1 cellular context compared by ENCODE assay signal in the genomic region with DNA sequence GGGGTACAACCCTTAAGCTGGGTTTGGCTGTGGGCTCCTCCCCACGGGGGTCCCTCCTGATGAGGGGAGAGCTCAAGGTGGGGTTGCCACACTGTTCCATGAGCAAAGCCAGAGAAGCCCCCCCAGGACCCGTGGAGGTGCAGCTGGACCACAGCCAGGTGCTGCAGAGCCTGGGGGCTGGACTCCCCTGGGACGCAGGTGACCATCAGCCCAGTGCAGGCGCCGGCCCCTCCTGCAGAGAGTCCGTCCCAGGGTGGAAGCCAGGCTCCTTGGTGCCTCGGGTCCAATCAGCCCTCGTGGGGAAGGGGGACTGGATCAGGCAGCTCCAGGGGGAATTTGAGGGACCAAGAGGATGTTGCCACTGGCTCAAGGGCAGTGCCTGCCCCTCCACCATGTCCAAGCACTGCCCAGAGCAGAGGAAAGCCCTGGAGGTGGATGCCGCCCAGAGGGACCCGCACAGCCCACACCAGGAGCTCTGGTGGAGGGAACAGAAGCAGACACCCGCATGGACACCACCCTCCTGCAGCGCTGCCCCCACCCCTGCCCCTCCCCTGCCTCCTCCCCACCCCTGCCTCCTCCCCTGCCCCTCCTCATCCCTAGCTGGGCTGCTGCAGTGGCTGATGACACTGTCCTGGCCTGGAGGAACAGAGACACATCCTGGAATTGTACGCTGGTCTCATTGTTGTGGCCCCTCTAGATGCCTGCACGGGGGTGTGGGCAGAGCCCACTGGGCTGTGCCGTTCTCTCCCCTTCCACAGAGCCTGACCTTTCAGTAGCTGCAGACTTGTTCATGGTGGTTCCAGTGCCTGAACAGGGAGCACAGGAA.
TF ChIP-seq lines count a peak whose summit lies in the region.

No MANE protein-coding gene starts in this region.

TF ChIP-seq in SK-N-SH, 30 proteins besides CTCF, POLR2A, EP300 and RAD21 (continued from another document):
- TF ChIP-seq, protein P1, sequence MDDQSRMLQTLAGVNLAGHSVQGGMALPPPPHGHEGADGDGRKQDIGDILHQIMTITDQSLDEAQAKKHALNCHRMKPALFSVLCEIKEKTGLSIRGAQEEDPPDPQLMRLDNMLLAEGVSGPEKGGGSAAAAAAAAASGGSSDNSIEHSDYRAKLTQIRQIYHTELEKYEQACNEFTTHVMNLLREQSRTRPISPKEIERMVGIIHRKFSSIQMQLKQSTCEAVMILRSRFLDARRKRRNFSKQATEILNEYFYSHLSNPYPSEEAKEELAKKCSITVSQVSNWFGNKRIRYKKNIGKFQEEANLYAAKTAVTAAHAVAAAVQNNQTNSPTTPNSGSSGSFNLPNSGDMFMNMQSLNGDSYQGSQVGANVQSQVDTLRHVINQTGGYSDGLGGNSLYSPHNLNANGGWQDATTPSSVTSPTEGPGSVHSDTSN (IDR thresholded peaks at IDR 0.05) = no peak
- TF ChIP-seq RXRA (IDR thresholded peaks at IDR 0.05; ENCODE audit: borderline replicate concordance, low read depth) (no peak), GABPA (IDR thresholded peaks at IDR 0.05; ENCODE audit: low read depth) (no peak), EZH2phosphoT487 (IDR thresholded peaks at IDR 0.05; ENCODE audit: borderline replicate concordance, low read depth) (no peak)
- TF ChIP-seq, protein P2, sequence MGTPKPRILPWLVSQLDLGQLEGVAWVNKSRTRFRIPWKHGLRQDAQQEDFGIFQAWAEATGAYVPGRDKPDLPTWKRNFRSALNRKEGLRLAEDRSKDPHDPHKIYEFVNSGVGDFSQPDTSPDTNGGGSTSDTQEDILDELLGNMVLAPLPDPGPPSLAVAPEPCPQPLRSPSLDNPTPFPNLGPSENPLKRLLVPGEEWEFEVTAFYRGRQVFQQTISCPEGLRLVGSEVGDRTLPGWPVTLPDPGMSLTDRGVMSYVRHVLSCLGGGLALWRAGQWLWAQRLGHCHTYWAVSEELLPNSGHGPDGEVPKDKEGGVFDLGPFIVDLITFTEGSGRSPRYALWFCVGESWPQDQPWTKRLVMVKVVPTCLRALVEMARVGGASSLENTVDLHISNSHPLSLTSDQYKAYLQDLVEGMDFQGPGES (IDR thresholded peaks at IDR 0.05; ENCODE audit: low read depth, low read length) = no peak
- TF ChIP-seq, protein P3, sequence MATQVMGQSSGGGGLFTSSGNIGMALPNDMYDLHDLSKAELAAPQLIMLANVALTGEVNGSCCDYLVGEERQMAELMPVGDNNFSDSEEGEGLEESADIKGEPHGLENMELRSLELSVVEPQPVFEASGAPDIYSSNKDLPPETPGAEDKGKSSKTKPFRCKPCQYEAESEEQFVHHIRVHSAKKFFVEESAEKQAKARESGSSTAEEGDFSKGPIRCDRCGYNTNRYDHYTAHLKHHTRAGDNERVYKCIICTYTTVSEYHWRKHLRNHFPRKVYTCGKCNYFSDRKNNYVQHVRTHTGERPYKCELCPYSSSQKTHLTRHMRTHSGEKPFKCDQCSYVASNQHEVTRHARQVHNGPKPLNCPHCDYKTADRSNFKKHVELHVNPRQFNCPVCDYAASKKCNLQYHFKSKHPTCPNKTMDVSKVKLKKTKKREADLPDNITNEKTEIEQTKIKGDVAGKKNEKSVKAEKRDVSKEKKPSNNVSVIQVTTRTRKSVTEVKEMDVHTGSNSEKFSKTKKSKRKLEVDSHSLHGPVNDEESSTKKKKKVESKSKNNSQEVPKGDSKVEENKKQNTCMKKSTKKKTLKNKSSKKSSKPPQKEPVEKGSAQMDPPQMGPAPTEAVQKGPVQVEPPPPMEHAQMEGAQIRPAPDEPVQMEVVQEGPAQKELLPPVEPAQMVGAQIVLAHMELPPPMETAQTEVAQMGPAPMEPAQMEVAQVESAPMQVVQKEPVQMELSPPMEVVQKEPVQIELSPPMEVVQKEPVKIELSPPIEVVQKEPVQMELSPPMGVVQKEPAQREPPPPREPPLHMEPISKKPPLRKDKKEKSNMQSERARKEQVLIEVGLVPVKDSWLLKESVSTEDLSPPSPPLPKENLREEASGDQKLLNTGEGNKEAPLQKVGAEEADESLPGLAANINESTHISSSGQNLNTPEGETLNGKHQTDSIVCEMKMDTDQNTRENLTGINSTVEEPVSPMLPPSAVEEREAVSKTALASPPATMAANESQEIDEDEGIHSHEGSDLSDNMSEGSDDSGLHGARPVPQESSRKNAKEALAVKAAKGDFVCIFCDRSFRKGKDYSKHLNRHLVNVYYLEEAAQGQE (IDR thresholded peaks at IDR 0.05; ENCODE audit: low read depth, low read length) = no peak
